Comparison of ENCODE assay signal across 14 cellular contexts in genomic region chr7:70669859-70670258, GRCh38.
"Had no signal": no experiment of that assay in that cellular context is flagged by ENCODE, and none has a peak within 500 bp of the region (broad histone marks: within the 10 kb centered on the region; RNA-seq: fewer than 3 reads in every experiment).

No MANE protein-coding gene starts in this region.

- H3K4me1 ChIP-seq: colonic mucosa, left lung had no signal

- ATAC-seq: gastrocnemius medialis, heart right ventricle, left lung, SK-N-SH treated with all-trans-retinoic acid at 6 μM for 48 hours had no signal

- H3K4me3 ChIP-seq: colonic mucosa, gastrocnemius medialis, heart right ventricle, left lung, ovary had no signal

- H3K27me3 ChIP-seq: colonic mucosa, gastrocnemius medialis, heart right ventricle, left lung, ovary had no signal

- FAIRE-seq: urothelium cell line had no signal

- H3K36me3 ChIP-seq: colonic mucosa, gastrocnemius medialis, heart right ventricle, left lung, ovary had no signal

- DNase-seq: activated CD8-positive, alpha-beta memory T cell treated with anti-CD3 and anti-CD28 coated beads, Interleukin-2, amount 50 U/mL, for 48 hours; activated effector memory CD4-positive, alpha-beta T cell treated with Interleukin-2 at 50 U/mL for 16 hours; activated naive CD8-positive, alpha-beta T cell treated with anti-CD3 and anti-CD28 coated beads, Interleukin-2, amount 10 ng/mL, durations not matched to agents 7 days and 5 days; aorta; colonic mucosa; effector CD4-positive, alpha-beta T cell; gastrocnemius medialis; heart right ventricle; islet precursor cell; left lung; ovary; stimulated activated CD4-positive, alpha-beta T cell treated with anti-CD3 and anti-CD28 coated beads, Interleukin-4, amount 100 ng/mL, for 1 hour had no signal

- H3K27ac ChIP-seq: colonic mucosa, left lung, ovary had no signal

- H3K36me3 Mint-ChIP-seq: activated naive CD8-positive, alpha-beta T cell treated with anti-CD3 and anti-CD28 coated beads, Interleukin-2, amount 10 ng/mL, durations not matched to agents 7 days and 5 days had no signal

- H3K9me3 ChIP-seq: colonic mucosa, gastrocnemius medialis, heart right ventricle, left lung, ovary had no signal

- H3K27ac Mint-ChIP-seq: activated naive CD8-positive, alpha-beta T cell treated with anti-CD3 and anti-CD28 coated beads, Interleukin-2, amount 10 ng/mL, durations not matched to agents 7 days and 5 days had no signal

- H3K4me3 Mint-ChIP-seq: activated naive CD8-positive, alpha-beta T cell treated with anti-CD3 and anti-CD28 coated beads, Interleukin-2, amount 10 ng/mL, durations not matched to agents 7 days and 5 days had no signal
